Comparison of ENCODE assay signal across 8 cellular contexts in the genomic region with DNA sequence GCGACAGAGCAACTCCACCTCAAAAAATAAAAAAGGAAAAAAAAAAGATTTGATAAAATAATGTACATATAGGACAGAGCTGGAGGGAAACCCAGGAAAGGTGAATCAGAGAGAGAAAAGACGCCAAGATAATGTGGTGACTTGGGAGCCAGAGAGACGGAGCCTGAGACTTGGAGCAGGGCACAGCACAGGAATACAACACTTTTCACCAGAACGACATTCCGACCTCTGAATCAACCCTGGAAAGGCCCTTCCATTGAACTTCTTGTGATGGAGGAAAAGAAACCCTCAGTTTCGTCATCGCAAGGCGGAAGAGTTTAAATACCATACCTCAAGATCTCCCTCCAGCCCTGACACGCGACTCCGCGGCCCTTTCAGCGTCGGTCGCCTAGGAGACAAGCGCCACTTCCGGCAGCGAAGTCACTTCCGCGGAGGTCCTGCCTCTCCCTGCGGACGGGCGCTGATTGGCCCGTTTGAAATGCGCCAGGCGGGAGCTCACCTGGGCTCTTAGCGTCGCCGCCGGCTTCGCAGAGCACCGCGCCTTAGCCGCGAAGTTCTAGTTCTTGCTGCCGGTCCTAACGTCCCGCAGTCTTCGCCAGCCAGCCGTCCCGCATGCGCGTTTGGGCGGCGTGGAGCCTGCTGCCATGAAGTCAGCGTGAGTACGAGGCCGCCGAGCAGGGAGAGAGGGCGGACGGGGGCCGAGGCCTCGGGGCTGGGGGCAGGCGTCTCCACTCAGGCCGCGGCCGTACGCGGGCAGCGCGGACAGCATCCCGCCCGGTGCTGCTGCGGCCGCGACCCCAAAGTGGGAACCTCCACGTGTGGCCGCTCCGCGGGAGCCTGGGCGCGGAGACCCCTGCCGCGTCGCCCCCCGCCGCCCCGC. TPM values are rescaled to one million over a fixed set of nuclear protein-coding genes. Genes with fewer than 3 reads are reported as not detected.
DNase-seq lines count a peak whose midpoint lies in the region; TF ChIP-seq lines count a peak whose summit lies in the region.

A gene (plus strand): TSS at position 528 of the 880 bp plus-strand sequence. CDS start 117 bp downstream, at position 645.

- H2AK5ac ChIP-seq in H9 (ENCODE audit: insufficient read length, low read length) = no peak within 1 kb of the TSS

- H3K27me3 ChIP-seq in H9 (ENCODE audit: insufficient read depth, low read length) (no peaks in the 10 kb centered on the region), MG63 (no peaks in the 10 kb centered on the region), stomach smooth muscle (ENCODE audit: control insufficient read depth in 1 of 2, insufficient read depth in 2 of 2, low read length in 2 of 2) (no peaks in the 10 kb centered on the region)

- peak within 1 kb of the TSS; percentile 83 to 94 (median 88); a peak in 6 of 7 replicates for H3K27ac Mint-ChIP-seq in H9
- H3K27ac Mint-ChIP-seq in neural crest cell (ENCODE audit: unreplicated experiment) = peak within 1 kb of the TSS; percentile 96

- peak within 1 kb of the TSS; percentile 21 for H3K14ac ChIP-seq in H9 (ENCODE audit: insufficient read depth, low read length)

- peaks cover 10% of the 10 kb centered on the region; the same call in 1 of the 2 replicates for H3K79me2 ChIP-seq in H9 (ENCODE audit: insufficient read depth, low read length)

- H2AFZ ChIP-seq in H9 (ENCODE audit: low read length) = no peak within 1 kb of the TSS

- no peaks in the 10 kb centered on the region for H4K20me1 ChIP-seq in H9 (ENCODE audit: control insufficient read depth, insufficient read depth, insufficient read length)

- H3K36me3 ChIP-seq in ES-I3 (ENCODE audit: insufficient read depth, low read length) (peaks cover 8% of the 10 kb centered on the region), MG63 (peaks cover 42% of the 10 kb centered on the region), stomach smooth muscle (ENCODE audit: control insufficient read depth in 2 of 2, insufficient read depth in 2 of 2, low read length in 2 of 2) (no peaks in the 10 kb centered on the region)

- H3K56ac ChIP-seq in H9 (ENCODE audit: insufficient read length, low read depth, low read length) = no peak within 1 kb of the TSS

- H4K5ac ChIP-seq in H9 (ENCODE audit: insufficient read length, low read depth, low read length) = no peak within 1 kb of the TSS

- peak within 1 kb of the TSS; percentile 46 for H3K4me2 ChIP-seq in H9 (ENCODE audit: insufficient read depth, insufficient read length, low read length)

- H3K9me3 ChIP-seq in ES-I3 (ENCODE audit: control insufficient read depth, insufficient read depth, low read length) (no peaks in the 10 kb centered on the region), H9 (ENCODE audit: control insufficient read depth, low read depth, low read length) (no peaks in the 10 kb centered on the region), MG63 (no peaks in the 10 kb centered on the region), stomach smooth muscle (ENCODE audit: control insufficient read depth in 2 of 2, low read length in 2 of 2) (no peaks in the 10 kb centered on the region)

- peak; percentile 97 for DNase-seq in H9
- peak; percentile 97 for DNase-seq in MG63
- DNase-seq in SIG-M5 treated with dmso at 0.1 percent for 504 hours (lab: John Stamatoyannopoulos, UW; ENCODE audit: unreplicated experiment) = peak; percentile 94
- peak; percentile 86 for DNase-seq in activated gamma-delta T cell (lab: John Stamatoyannopoulos, UW)
- DNase-seq in foreskin fibroblast = peak; percentile 95 to 97
- DNase-seq in neural crest cell (ENCODE audit: low read depth, low spot score) = peak; percentile 76

- no peak within 1 kb of the TSS for H2BK20ac ChIP-seq in H9 (ENCODE audit: low read depth, low read length, poor library complexity, severe bottlenecking)

- peaks cover 3% of the 10 kb centered on the region for H3K79me1 ChIP-seq in H9 (ENCODE audit: insufficient read depth, low read depth, low read length, poor library complexity, severe bottlenecking)

- no peak within 1 kb of the TSS for H3T11ph ChIP-seq in H9 (ENCODE audit: low read length)

- H3K4me3 Mint-ChIP-seq in H9 (peak within 1 kb of the TSS; percentile 88 to 91), neural crest cell (peak within 1 kb of the TSS; percentile 92)

- no peak within 1 kb of the TSS for H3K23ac ChIP-seq in H9 (ENCODE audit: insufficient read length, low read depth, low read length)

- H3K23me2 ChIP-seq in H9 (ENCODE audit: insufficient read length, low read depth, low read length, poor library complexity, severe bottlenecking) = no peaks in the 10 kb centered on the region

- H3K18ac ChIP-seq in H9 (ENCODE audit: insufficient read length, low read depth, low read length) = peak within 1 kb of the TSS; percentile 14

- H3K27ac ChIP-seq in H9 (ENCODE audit: insufficient read length, low read depth, low read length) (no peak within 1 kb of the TSS), stomach smooth muscle (ENCODE audit: low read length) (peak within 1 kb of the TSS; percentile 2)

- H2BK12ac ChIP-seq in H9 (ENCODE audit: insufficient read length, low read depth, low read length) = no peak within 1 kb of the TSS

- no peak within 1 kb of the TSS for H2BK120ac ChIP-seq in H9 (ENCODE audit: low read depth, low read length, poor library complexity, severe bottlenecking)

- no peak within 1 kb of the TSS for H2BK5ac ChIP-seq in H9 (ENCODE audit: insufficient read length, low read length)

- no peak within 1 kb of the TSS for H3K4ac ChIP-seq in H9 (ENCODE audit: low read depth, low read length)

- peak within 1 kb of the TSS; percentile 86 for H3K4me3 ChIP-seq in MG63
- H3K4me3 ChIP-seq in foreskin fibroblast (ENCODE audit: low read depth in 1 of 2, low read length in 2 of 2) = peak within 1 kb of the TSS; percentile 82 to 84
- peak within 1 kb of the TSS; percentile 87 to 93 for H3K4me3 ChIP-seq in stomach smooth muscle (ENCODE audit: low read length in 2 of 2)

- H3K27me3 Mint-ChIP-seq in H9 (ENCODE audit: low read depth) = no peaks in the 10 kb centered on the region
- no peaks in the 10 kb centered on the region for H3K27me3 Mint-ChIP-seq in neural crest cell (ENCODE audit: low read depth)

- H3K4me1 ChIP-seq in ES-I3 (ENCODE audit: insufficient read depth, low read length) (no peaks in the 10 kb centered on the region), H9 (ENCODE audit: insufficient read depth, low read length) (no peaks in the 10 kb centered on the region), stomach smooth muscle (ENCODE audit: control insufficient read depth, insufficient read depth, low read length) (peaks cover 11% of the 10 kb centered on the region)

- no peak within 1 kb of the TSS for H2BK15ac ChIP-seq in H9 (ENCODE audit: low read depth, low read length)

- no peak within 1 kb of the TSS for H4K8ac ChIP-seq in H9 (replicated peaks; ENCODE audit: insufficient read length, low read depth, low read length)

- H3K9me3 Mint-ChIP-seq in H9 (no peaks in the 10 kb centered on the region; a peak in 1 of 5 replicates), neural crest cell (no peaks in the 10 kb centered on the region)

- H3K36me3 Mint-ChIP-seq in H9 (ENCODE audit: insufficient read depth in 1 of 3, low read depth in 3 of 3) = peaks cover 12 to 23% (median 22%) of the 10 kb centered on the region in 3 experiments; a peak in 6 of 7 replicates
- H3K36me3 Mint-ChIP-seq in neural crest cell (ENCODE audit: low read depth) = peaks cover 4% of the 10 kb centered on the region

- no CpG with 5 or more reads among the region's 78 CpGs for WGBS in H9 (ENCODE audit: extremely low coverage, insufficient read length, low lambda C conversion rate)

- H3K9ac ChIP-seq in ES-I3 (ENCODE audit: low read depth, low read length) = peak within 1 kb of the TSS; percentile 99
- H3K9ac ChIP-seq in H9 (ENCODE audit: extremely low read depth, insufficient read length, low read length) = peak within 1 kb of the TSS; percentile 74
- peak within 1 kb of the TSS; percentile 51 to 55 for H3K9ac ChIP-seq in stomach smooth muscle (ENCODE audit: low read length in 2 of 2)

- no peak for TF ChIP-seq CTCF in H9 (conservative IDR thresholded peaks at IDR 0.05)
- no peak for TF ChIP-seq CTCF in foreskin fibroblast (IDR thresholded peaks at IDR 0.05; ENCODE audit: low read depth, low read length)
- TF ChIP-seq CTCF in neural crest cell (conservative IDR thresholded peaks at IDR 0.05) = no peak

- H4K91ac ChIP-seq in H9 (ENCODE audit: insufficient read length, low read depth, low read length) = no peak within 1 kb of the TSS

- H3K4me1 Mint-ChIP-seq in H9 = peaks cover 9 to 15% of the 10 kb centered on the region in 2 experiments
- peaks cover 37% of the 10 kb centered on the region for H3K4me1 Mint-ChIP-seq in neural crest cell

RNA-seq across cellular contexts. Expression of the gene that starts here (rescaled TPM):
- total RNA-seq in H9 (2021) (55.4 and 57.2 TPM in 2 replicates), neural crest cell (67.3 and 69.6 TPM in 2 replicates)
- 33.8 and 75.8 TPM in 2 replicates for total RNA-seq in MG63 (2014; rRNA removed; shearing (Covaris generic); ENCODE audit: low replicate concordance)
